In genomic region chr15:40098489-40099261, GRCh38 we compare ENCODE assay signal across 8 cellular contexts. TPM values are rescaled to one million over a fixed set of nuclear protein-coding genes. Genes with fewer than 3 reads are reported as not detected.
DNase-seq lines count a peak whose midpoint lies in the region; ATAC-seq and TF ChIP-seq lines count a peak whose summit lies in the region.

No MANE protein-coding gene starts in this region.

- peak; percentile 62 for ATAC-seq in GM18499 (IDR thresholded peaks at IDR 0.05; ENCODE audit: insufficient read depth, unreplicated experiment)
- peak; percentile 85 for ATAC-seq in HG02759 (IDR thresholded peaks at IDR 0.05; ENCODE audit: unreplicated experiment)
- peak; percentile 81 for ATAC-seq in right cardiac atrium
- peak; percentile 79 to 80 for ATAC-seq in gastrocnemius medialis

- H3K4me1 ChIP-seq in right cardiac atrium (ENCODE audit: control insufficient read depth, insufficient read depth, low read length) (peaks cover 42% of the 10 kb centered on the region), gastrocnemius medialis (peaks cover 93% of the 10 kb centered on the region in 2 donors)

- in situ Hi-C loops in gastrocnemius medialis (cut with MboI; ENCODE audit: low sequenced_read_pairs in 4 of 4) = no loop called here

- TF ChIP-seq CTCF in gastrocnemius medialis (IDR thresholded peaks at IDR 0.05 in 4 of 5, conservative IDR thresholded peaks at IDR 0.05 in 1 of 5) = no peak

- H3K4me3 ChIP-seq in right cardiac atrium (ENCODE audit: low read length) (no peak overlapping the region), gastrocnemius medialis (peak overlapping the region; percentile 32 to 37 (median 35))

- DNase-seq in NCI-H1092 (lab: John Stamatoyannopoulos, UW) (peak; percentile 70), SKM-1 treated with dmso at 0.1 percent for 144 hours (lab: John Stamatoyannopoulos, UW; ENCODE audit: unreplicated experiment) (peak; percentile 91), amniotic stem cell (lab: John Stamatoyannopoulos, UW) (peak; percentile 85), right cardiac atrium (peak in 2 of 3 donors; percentile 81 to 82), gastrocnemius medialis (peak; percentile 87 to 90), cerebellar nuclear complex (lab: John Stamatoyannopoulos, UW) (no peak)

- peak overlapping the region; percentile 93 for H3K27ac ChIP-seq in right cardiac atrium (ENCODE audit: low read length)
- peak overlapping the region; percentile 93 to 99 (median 98) for H3K27ac ChIP-seq in gastrocnemius medialis

- WGBS in right cardiac atrium = 8% methylated on average over 12 of the region's 12 CpGs

- H3K36me3 ChIP-seq in gastrocnemius medialis = no peaks in the 10 kb centered on the region

- intact Hi-C loops in right cardiac atrium (cut with DNase I) = no loop called here
- intact Hi-C loops in gastrocnemius medialis (cut with DNase I; ENCODE audit: low total_unique reads) = no loop called here

- H3K9me3 ChIP-seq in right cardiac atrium (ENCODE audit: control insufficient read depth, low read length) (no peaks in the 10 kb centered on the region), gastrocnemius medialis (no peaks in the 10 kb centered on the region)

- H3K27me3 ChIP-seq in right cardiac atrium (ENCODE audit: control insufficient read depth, insufficient read depth) = no peaks in the 10 kb centered on the region
- no peaks in the 10 kb centered on the region for H3K27me3 ChIP-seq in gastrocnemius medialis

- peak; percentile 82 to 88 for TF ChIP-seq POLR2A in gastrocnemius medialis (IDR thresholded peaks at IDR 0.05)

RNA-seq across cellular contexts. Expression of gene BMF, which starts 10.0 kb away (rescaled TPM):
- total RNA-seq in right cardiac atrium (1 to 10 TPM; 3.0 to 9.9 (median 8.5) TPM), gastrocnemius medialis (10 to 100 TPM in 1 of 4 donors, 1 to 10 TPM in 2, under 1 TPM in 1; 0.82 to 11.6 (median 3.2) TPM)
- polyA plus RNA-seq in right cardiac atrium = 2.9 TPM

RNA-seq across cellular contexts. Expression of gene SRP14, which starts 59.7 kb away (rescaled TPM):
- total RNA-seq in right cardiac atrium (100 to 1,000 TPM; 184 to 229 (median 210) TPM), gastrocnemius medialis (100 to 1,000 TPM; 180 to 244 (median 208) TPM)
- 574 TPM for polyA plus RNA-seq in right cardiac atrium

Comparison
In these comparisons a context has a peak if more than half of its experiments do, and no peak if none do; other contexts are left out.
1. DNase-seq: peak in NCI-H1092 (single experiment), SKM-1 treated with dmso at 0.1 percent for 144 hours (single experiment), amniotic stem cell (single experiment), right cardiac atrium (2 of 3) and gastrocnemius medialis (2 of 2); none in cerebellar nuclear complex (0 of 2).
2. Peak in every context shown above with its lines, with median percentiles within 50 percentile points of each other: ATAC-seq.